12 cellular contexts compared by ENCODE assay signal in genomic region chr6:41502607-41503434, GRCh38. TPM values are rescaled to one million over a fixed set of nuclear protein-coding genes. Genes with fewer than 3 reads are reported as not detected.
A peak's percentile ranks its signal among the peaks of the same experiment; 100 is the strongest.
DNase-seq lines count a peak whose midpoint lies in the region; ATAC-seq, FAIRE-seq and TF ChIP-seq lines count a peak whose summit lies in the region.
"Had no signal": no experiment of that assay in that cellular context is flagged by ENCODE, and none has a peak within 500 bp of the region (broad histone marks: within the 10 kb centered on the region; RNA-seq: fewer than 3 reads in every experiment).

No MANE protein-coding gene starts in this region.

- no peak for DNase-seq in GM12878 (ENCODE audit: low read depth, low spot score)
- peak; percentile 83 for DNase-seq in left kidney (ENCODE audit: low read depth, low spot score)
- peak; percentile 40 for DNase-seq in stomach
- DNase-seq in Peyer's patch = no peak
- no peak for DNase-seq in NCI-H1105 (lab: John Stamatoyannopoulos, UW)
- no peak for DNase-seq in Karpas-422
- DNase-seq: activated CD4-positive, alpha-beta memory T cell treated with anti-CD3 and anti-CD28 coated beads, Interleukin-2, amount 10 ng/mL, durations not matched to agents 7 days and 5 days; amniotic stem cell; esophagus squamous epithelium; SHP77 treated with DMSO at 0.1 percent for 48 hours had no signal

- TF ChIP-seq CTCF in GM12878 (IDR thresholded peaks at IDR 0.05 in 2 of 3, conservative IDR thresholded peaks at IDR 0.05 in 1 of 3; ENCODE audit: control insufficient read depth in 2 of 3, extremely low read depth in 1 of 3, insufficient read depth in 1 of 3, low read depth in 3 of 3, low read length in 3 of 3) (no peak), stomach (IDR thresholded peaks at IDR 0.05) (no peak), Peyer's patch (IDR thresholded peaks at IDR 0.05) (no peak)

- H3K9me3 ChIP-seq in HUES64 (ENCODE audit: insufficient read depth, low read depth, low read length) (no peaks in the 10 kb centered on the region), GM12878 (replicated peaks; ENCODE audit: control insufficient read depth, insufficient read depth, low read length) (no peaks in the 10 kb centered on the region), stomach (no peaks in the 10 kb centered on the region), Peyer's patch (no peaks in the 10 kb centered on the region), Karpas-422 (ENCODE audit: low read length) (no peaks in the 10 kb centered on the region)
- H3K9me3 ChIP-seq: esophagus squamous epithelium had no signal

- TF ChIP-seq EP300 in GM12878 (IDR thresholded peaks at IDR 0.05; ENCODE audit: borderline replicate concordance in 1 of 2, control insufficient read depth in 1 of 2, low read depth in 2 of 2, low read length in 2 of 2) (no peak), stomach (IDR thresholded peaks at IDR 0.05) (no peak)

- H3K9ac ChIP-seq in HUES64 (ENCODE audit: low read depth, low read length) (no peak overlapping the region), GM12878 (ENCODE audit: control insufficient read depth, insufficient read depth, low read length) (no peak overlapping the region), Karpas-422 (ENCODE audit: low read length) (no peak overlapping the region)

- H3K27ac ChIP-seq in HUES64 (ENCODE audit: low read depth, low read length) (no peak overlapping the region; the same call in 1 of the 2 replicates), GM12878 (ENCODE audit: control insufficient read depth, insufficient read depth) (no peak overlapping the region), stomach (peak overlapping the region; percentile 9 to 85 (median 65)), Peyer's patch (peak overlapping the region in 1 of 4 donors; percentile 8), Karpas-422 (ENCODE audit: low read length) (no peak overlapping the region)

- peaks cover 17% of the 10 kb centered on the region for H3K4me1 ChIP-seq in HUES64 (ENCODE audit: insufficient read depth, low read length)
- H3K4me1 ChIP-seq in GM12878 (ENCODE audit: control insufficient read depth, insufficient read depth, low read length) = peaks cover 17% of the 10 kb centered on the region
- peaks cover 36 to 48% (median 37%) of the 10 kb centered on the region in 4 donors for H3K4me1 ChIP-seq in stomach
- H3K4me1 ChIP-seq in Peyer's patch = peaks cover 0 to 20% (median 8%) of the 10 kb centered on the region in 4 donors
- peaks cover 8% of the 10 kb centered on the region for H3K4me1 ChIP-seq in Karpas-422 (ENCODE audit: low read length)

- H2AFZ ChIP-seq in GM12878 (ENCODE audit: control insufficient read depth, low read depth, low read length) (no peak overlapping the region), Karpas-422 (ENCODE audit: low read length) (no peak overlapping the region)

- WGBS in HUES64 = 6% methylated on average over 29 of the region's 30 CpGs
- 65% methylated on average over 30 of the region's 30 CpGs for whole genome bisulfite sequencing in GM12878 (ENCODE audit: insufficient coverage, insufficient replicate concordance, low lambda C conversion rate, missing lambda C conversion rate)
- 15 to 31% (median 22%) methylated on average over 26 to 30 of the region's 30 CpGs for WGBS in stomach, 5 donors

- BruUV-seq in GM12878 (replicated peaks; lab: Mats Ljungman, UMichigan) = TSS peak; percentile 50

- no peak for ATAC-seq in GM12878
- ATAC-seq in GM19452 (IDR thresholded peaks at IDR 0.05; ENCODE audit: unreplicated experiment) = no peak

- RAD21 ChIA-PET in GM12878 (lab: Charles Lee; ENCODE audit: unreplicated experiment) = interaction anchor here (1.5 kb wide), 1 partner anchor 14 kb away, joined by 4 read pairs; no protein-coding TSS in a partner anchor

- no peak for TF ChIP-seq RAD21 in GM12878 (IDR thresholded peaks at IDR 0.05; ENCODE audit: insufficient read depth, low read depth, low read length)

- peak overlapping the region; percentile 45 for H3K4me3 ChIP-seq in HUES64 (ENCODE audit: low read length)
- no peak overlapping the region for H3K4me3 ChIP-seq in GM12878
- peak overlapping the region in 1 of 4 donors; percentile 54 for H3K4me3 ChIP-seq in stomach
- H3K4me3 ChIP-seq in Peyer's patch = no peak overlapping the region
- H3K4me3 ChIP-seq in Karpas-422 (ENCODE audit: low read length) = no peak overlapping the region

- intact Hi-C loops in GM12878 (cut with micrococcal nuclease; ENCODE audit: unreplicated experiment) (no loop called here), stomach (cut with DNase I; ENCODE audit: low total_unique reads) (no loop called here)

- H3K36me3 ChIP-seq in HUES64 (ENCODE audit: insufficient read depth, low read length) (no peaks in the 10 kb centered on the region), GM12878 (ENCODE audit: control insufficient read depth in 2 of 2, insufficient read depth in 2 of 2, low read length in 1 of 2) (no peaks in the 10 kb centered on the region), stomach (no peaks in the 10 kb centered on the region), Peyer's patch (no peaks in the 10 kb centered on the region), Karpas-422 (ENCODE audit: insufficient read depth, low read length) (no peaks in the 10 kb centered on the region)
- H3K36me3 ChIP-seq: esophagus squamous epithelium had no signal

- no peak overlapping the region; the same call in 1 of the 2 replicates for H3K4me2 ChIP-seq in GM12878 (ENCODE audit: control insufficient read depth, insufficient read depth)
- H3K4me2 ChIP-seq in Karpas-422 (ENCODE audit: low read depth, low read length, poor library complexity, severe bottlenecking) = no peak overlapping the region

- no peaks in the 10 kb centered on the region for H3K79me2 ChIP-seq in GM12878 (ENCODE audit: control insufficient read depth, insufficient read depth, low read length)
- H3K79me2 ChIP-seq in Karpas-422 (ENCODE audit: low read length) = no peaks in the 10 kb centered on the region

- no peaks in the 10 kb centered on the region for H3K9me2 ChIP-seq in Karpas-422 (replicated peaks; ENCODE audit: insufficient read depth, low read length)

- H4K20me1 ChIP-seq in GM12878 (ENCODE audit: control insufficient read depth, insufficient read depth) (no peaks in the 10 kb centered on the region), Karpas-422 (ENCODE audit: insufficient read depth, low read depth, low read length) (no peaks in the 10 kb centered on the region)

- POLR2A ChIA-PET in GM12878 (lab: Charles Lee) = interaction anchor here (0.6 kb wide), 1 partner anchor 23 kb away, joined by 3 read pairs; no protein-coding TSS in a partner anchor

- SMC1A ChIA-PET in GM12878 (lab: Charles Lee; ENCODE audit: uncharacterized antibody, unreplicated experiment) = interaction anchor here (1.1 to 1.7 kb wide), 3 partner anchors 23 to 39 kb away, joined by 3 to 4 read pairs (median 3); no protein-coding TSS in a partner anchor

- CTCF ChIA-PET in GM12878 (lab: Yijun Ruan, JAX) = no interaction called here

- H3K27me3 ChIP-seq in HUES64 (ENCODE audit: insufficient read depth, low read length) (peaks cover 82% of the 10 kb centered on the region), GM12878 (replicated peaks in 1 of 2; ENCODE audit: control insufficient read depth in 2 of 2, insufficient read depth in 2 of 2, low read length in 1 of 2) (peaks cover 0 to 5% of the 10 kb centered on the region in 2 experiments; a peak in 3 of 4 replicates), stomach (peaks cover 0 to 33% (median 5%) of the 10 kb centered on the region in 3 donors), Peyer's patch (no peaks in the 10 kb centered on the region), Karpas-422 (ENCODE audit: low read length) (no peaks in the 10 kb centered on the region)

- in situ Hi-C loops in GM12878 (cut with MboI) = no loop called here

- FAIRE-seq in GM12878 (lab: Jason Lieb, UNC) = no peak

- TF ChIP-seq POLR2A in GM12878 (IDR thresholded peaks at IDR 0.05; ENCODE audit: low read depth, low read length) (no peak), stomach (IDR thresholded peaks at IDR 0.05) (no peak), Peyer's patch (IDR thresholded peaks at IDR 0.05) (no peak)

TF ChIP-seq in GM12878, 131 proteins besides CTCF, POLR2A, EP300 and RAD21 (continues in another document):
- TF ChIP-seq SP1 (IDR thresholded peaks at IDR 0.05; ENCODE audit: low read depth, low read length) = no peak
- TF ChIP-seq BRCA1 (IDR thresholded peaks at IDR 0.05; ENCODE audit: low read depth, low read length) = no peak
- no peak for TF ChIP-seq USF1 (IDR thresholded peaks at IDR 0.05; ENCODE audit: borderline replicate concordance, extremely low read length, insufficient read depth, low read depth, low read length)

RNA-seq across cellular contexts. Expression of gene FOXP4, which starts 43.4 kb away (rescaled TPM):
- polyA plus RNA-seq in HUES64 (2013, experiment 1 of 2) = 17.5 TPM
- 21.1 TPM for polyA plus RNA-seq in HUES64 (2013, experiment 2 of 2)
- 18.2 and 18.6 TPM in 2 replicates for total RNA-seq in GM12878 (2013; cell fraction: nucleolus; rRNA removed)
- total RNA-seq in GM12878 (2014; rRNA removed) (3.4 and 5.1 TPM in 2 replicates), GM12878 (2014; rRNA removed; fragmentation: Illumina TruSeq; extraction: Trizol) (1.8 and 2.3 TPM in 2 replicates), GM12878 (2021) (41.6 and 46.1 TPM in 2 replicates), stomach (10 to 100 TPM in 4 of 5 donors, 1 to 10 TPM in 1; 7.9 to 70.4 (median 40.3) TPM), Peyer's patch (10 to 100 TPM; 13.2 to 36.5 (median 20.0) TPM)
- 4.1 TPM for polyA plus RNA-seq in GM12878 (2011; ENCODE audit: low read depth)
- polyA plus RNA-seq in GM12878 (2011; rRNA removed) (0.73 and 2.3 TPM in 2 replicates), GM12878 (2014; fragmentation: Illumina TruSeq; extraction: Trizol) (1.9 and 6.3 TPM in 2 replicates), GM12878 (2014; fragmentation: Nextera tagmentation; extraction: Ambion mirVana) (under 1 TPM; 0.31 to 0.40 TPM), GM12878 (2014; rRNA removed) (12.0 and 16.6 TPM in 2 replicates), GM12878 (2016; fragmentation: Nextera tagmentation; extraction: Ambion mirVana) (1 to 10 TPM; 2.1 to 2.3 TPM), stomach (10 to 100 TPM; 14.3 to 33.7 (median 27.6) TPM)
- 4.1 and 4.7 TPM in 2 replicates for polyA plus RNA-seq in GM12878 (2011; cell fraction: cytosol; rRNA removed)
- polyA plus RNA-seq in GM12878 (2011; cell fraction: nucleus; rRNA removed) = 18.4 and 27.1 TPM in 2 replicates
- polyA plus RNA-seq in GM12878 (2012) = 18.6 and 19.7 TPM in 2 replicates
- polyA minus RNA-seq in GM12878 (2011; rRNA and poly(A)+ RNA removed) = 3.1 and 7.7 TPM in 2 replicates
- 12.6 and 13.3 TPM in 2 replicates for polyA minus RNA-seq in GM12878 (2011; cell fraction: cytosol; rRNA and poly(A)+ RNA removed)
- polyA minus RNA-seq in GM12878 (2011; cell fraction: nucleus; rRNA and poly(A)+ RNA removed) = 4.7 and 9.2 TPM in 2 replicates
- 3.6 and 5.0 TPM in 2 replicates for total RNA-seq in Karpas-422 (2014; rRNA removed; shearing (Covaris generic); ENCODE audit: low replicate concordance)

Comparison
In these comparisons a context has a peak if more than half of its experiments do, and no peak if none do; other contexts are left out.
1. H3K27ac ChIP-seq: peak in stomach (5 of 5); none in HUES64 (single experiment), GM12878 (single experiment) and Karpas-422 (single experiment).
2. DNase-seq: peak in left kidney (single experiment) and stomach (single experiment); none in GM12878 (single experiment), Peyer's patch (0 of 3), NCI-H1105 (single experiment) and Karpas-422 (single experiment).